In genomic region chr10:79038841-79039201, GRCh38 we compare ENCODE assay signal across 1 cellular context.
TF ChIP-seq lines count a peak whose summit lies in the region.

No MANE protein-coding gene starts in this region.

TF ChIP-seq in K562, 482 proteins besides CTCF, POLR2A, EP300 and RAD21 (continued from another document and continues in another):
- TF ChIP-seq, protein P1, sequence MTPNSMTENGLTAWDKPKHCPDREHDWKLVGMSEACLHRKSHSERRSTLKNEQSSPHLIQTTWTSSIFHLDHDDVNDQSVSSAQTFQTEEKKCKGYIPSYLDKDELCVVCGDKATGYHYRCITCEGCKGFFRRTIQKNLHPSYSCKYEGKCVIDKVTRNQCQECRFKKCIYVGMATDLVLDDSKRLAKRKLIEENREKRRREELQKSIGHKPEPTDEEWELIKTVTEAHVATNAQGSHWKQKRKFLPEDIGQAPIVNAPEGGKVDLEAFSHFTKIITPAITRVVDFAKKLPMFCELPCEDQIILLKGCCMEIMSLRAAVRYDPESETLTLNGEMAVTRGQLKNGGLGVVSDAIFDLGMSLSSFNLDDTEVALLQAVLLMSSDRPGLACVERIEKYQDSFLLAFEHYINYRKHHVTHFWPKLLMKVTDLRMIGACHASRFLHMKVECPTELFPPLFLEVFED (CRISPR knock-in tag; conservative IDR thresholded peaks at IDR 0.05) = no peak
- TF ChIP-seq POLR3A (IDR thresholded peaks at IDR 0.05; ENCODE audit: borderline replicate concordance, extremely low read depth, insufficient read depth, insufficient read length) = no peak
- no peak for TF ChIP-seq THRAP3 (IDR thresholded peaks at IDR 0.05; ENCODE audit: borderline replicate concordance)
- TF ChIP-seq SMARCA4 (IDR thresholded peaks at IDR 0.05) = peak; percentile 34; the same call in 1 of the 2 replicates
- no peak for TF ChIP-seq NFE2 (IDR thresholded peaks at IDR 0.05; ENCODE audit: low read depth)
- TF ChIP-seq DPF2 (IDR thresholded peaks at IDR 0.05) = peak; percentile 61; the same call in 1 of the 2 replicates
- TF ChIP-seq CLOCK (CRISPR knock-in tag; IDR thresholded peaks at IDR 0.05; ENCODE audit: borderline replicate concordance) = no peak
- TF ChIP-seq ETV6 (IDR thresholded peaks at IDR 0.05; ENCODE audit: borderline replicate concordance in 1 of 2, low read depth in 2 of 2, low read length in 1 of 2) = no peak
- TF ChIP-seq ETV6 (CRISPR knock-in tag; IDR thresholded peaks at IDR 0.05; ENCODE audit: borderline replicate concordance) = no peak
- TF ChIP-seq ZNF436 (CRISPR knock-in tag; IDR thresholded peaks at IDR 0.05) = no peak
- TF ChIP-seq BMI1 (IDR thresholded peaks at IDR 0.05; ENCODE audit: low read length) = no peak
- TF ChIP-seq, protein P2, sequence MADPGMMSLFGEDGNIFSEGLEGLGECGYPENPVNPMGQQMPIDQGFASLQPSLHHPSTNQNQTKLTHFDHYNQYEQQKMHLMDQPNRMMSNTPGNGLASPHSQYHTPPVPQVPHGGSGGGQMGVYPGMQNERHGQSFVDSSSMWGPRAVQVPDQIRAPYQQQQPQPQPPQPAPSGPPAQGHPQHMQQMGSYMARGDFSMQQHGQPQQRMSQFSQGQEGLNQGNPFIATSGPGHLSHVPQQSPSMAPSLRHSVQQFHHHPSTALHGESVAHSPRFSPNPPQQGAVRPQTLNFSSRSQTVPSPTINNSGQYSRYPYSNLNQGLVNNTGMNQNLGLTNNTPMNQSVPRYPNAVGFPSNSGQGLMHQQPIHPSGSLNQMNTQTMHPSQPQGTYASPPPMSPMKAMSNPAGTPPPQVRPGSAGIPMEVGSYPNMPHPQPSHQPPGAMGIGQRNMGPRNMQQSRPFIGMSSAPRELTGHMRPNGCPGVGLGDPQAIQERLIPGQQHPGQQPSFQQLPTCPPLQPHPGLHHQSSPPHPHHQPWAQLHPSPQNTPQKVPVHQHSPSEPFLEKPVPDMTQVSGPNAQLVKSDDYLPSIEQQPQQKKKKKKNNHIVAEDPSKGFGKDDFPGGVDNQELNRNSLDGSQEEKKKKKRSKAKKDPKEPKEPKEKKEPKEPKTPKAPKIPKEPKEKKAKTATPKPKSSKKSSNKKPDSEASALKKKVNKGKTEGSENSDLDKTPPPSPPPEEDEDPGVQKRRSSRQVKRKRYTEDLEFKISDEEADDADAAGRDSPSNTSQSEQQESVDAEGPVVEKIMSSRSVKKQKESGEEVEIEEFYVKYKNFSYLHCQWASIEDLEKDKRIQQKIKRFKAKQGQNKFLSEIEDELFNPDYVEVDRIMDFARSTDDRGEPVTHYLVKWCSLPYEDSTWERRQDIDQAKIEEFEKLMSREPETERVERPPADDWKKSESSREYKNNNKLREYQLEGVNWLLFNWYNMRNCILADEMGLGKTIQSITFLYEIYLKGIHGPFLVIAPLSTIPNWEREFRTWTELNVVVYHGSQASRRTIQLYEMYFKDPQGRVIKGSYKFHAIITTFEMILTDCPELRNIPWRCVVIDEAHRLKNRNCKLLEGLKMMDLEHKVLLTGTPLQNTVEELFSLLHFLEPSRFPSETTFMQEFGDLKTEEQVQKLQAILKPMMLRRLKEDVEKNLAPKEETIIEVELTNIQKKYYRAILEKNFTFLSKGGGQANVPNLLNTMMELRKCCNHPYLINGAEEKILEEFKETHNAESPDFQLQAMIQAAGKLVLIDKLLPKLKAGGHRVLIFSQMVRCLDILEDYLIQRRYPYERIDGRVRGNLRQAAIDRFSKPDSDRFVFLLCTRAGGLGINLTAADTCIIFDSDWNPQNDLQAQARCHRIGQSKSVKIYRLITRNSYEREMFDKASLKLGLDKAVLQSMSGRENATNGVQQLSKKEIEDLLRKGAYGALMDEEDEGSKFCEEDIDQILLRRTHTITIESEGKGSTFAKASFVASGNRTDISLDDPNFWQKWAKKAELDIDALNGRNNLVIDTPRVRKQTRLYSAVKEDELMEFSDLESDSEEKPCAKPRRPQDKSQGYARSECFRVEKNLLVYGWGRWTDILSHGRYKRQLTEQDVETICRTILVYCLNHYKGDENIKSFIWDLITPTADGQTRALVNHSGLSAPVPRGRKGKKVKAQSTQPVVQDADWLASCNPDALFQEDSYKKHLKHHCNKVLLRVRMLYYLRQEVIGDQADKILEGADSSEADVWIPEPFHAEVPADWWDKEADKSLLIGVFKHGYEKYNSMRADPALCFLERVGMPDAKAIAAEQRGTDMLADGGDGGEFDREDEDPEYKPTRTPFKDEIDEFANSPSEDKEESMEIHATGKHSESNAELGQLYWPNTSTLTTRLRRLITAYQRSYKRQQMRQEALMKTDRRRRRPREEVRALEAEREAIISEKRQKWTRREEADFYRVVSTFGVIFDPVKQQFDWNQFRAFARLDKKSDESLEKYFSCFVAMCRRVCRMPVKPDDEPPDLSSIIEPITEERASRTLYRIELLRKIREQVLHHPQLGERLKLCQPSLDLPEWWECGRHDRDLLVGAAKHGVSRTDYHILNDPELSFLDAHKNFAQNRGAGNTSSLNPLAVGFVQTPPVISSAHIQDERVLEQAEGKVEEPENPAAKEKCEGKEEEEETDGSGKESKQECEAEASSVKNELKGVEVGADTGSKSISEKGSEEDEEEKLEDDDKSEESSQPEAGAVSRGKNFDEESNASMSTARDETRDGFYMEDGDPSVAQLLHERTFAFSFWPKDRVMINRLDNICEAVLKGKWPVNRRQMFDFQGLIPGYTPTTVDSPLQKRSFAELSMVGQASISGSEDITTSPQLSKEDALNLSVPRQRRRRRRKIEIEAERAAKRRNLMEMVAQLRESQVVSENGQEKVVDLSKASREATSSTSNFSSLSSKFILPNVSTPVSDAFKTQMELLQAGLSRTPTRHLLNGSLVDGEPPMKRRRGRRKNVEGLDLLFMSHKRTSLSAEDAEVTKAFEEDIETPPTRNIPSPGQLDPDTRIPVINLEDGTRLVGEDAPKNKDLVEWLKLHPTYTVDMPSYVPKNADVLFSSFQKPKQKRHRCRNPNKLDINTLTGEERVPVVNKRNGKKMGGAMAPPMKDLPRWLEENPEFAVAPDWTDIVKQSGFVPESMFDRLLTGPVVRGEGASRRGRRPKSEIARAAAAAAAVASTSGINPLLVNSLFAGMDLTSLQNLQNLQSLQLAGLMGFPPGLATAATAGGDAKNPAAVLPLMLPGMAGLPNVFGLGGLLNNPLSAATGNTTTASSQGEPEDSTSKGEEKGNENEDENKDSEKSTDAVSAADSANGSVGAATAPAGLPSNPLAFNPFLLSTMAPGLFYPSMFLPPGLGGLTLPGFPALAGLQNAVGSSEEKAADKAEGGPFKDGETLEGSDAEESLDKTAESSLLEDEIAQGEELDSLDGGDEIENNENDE (IDR thresholded peaks at IDR 0.05; ENCODE audit: low read depth, low read length) = no peak
- TF ChIP-seq, protein P3, sequence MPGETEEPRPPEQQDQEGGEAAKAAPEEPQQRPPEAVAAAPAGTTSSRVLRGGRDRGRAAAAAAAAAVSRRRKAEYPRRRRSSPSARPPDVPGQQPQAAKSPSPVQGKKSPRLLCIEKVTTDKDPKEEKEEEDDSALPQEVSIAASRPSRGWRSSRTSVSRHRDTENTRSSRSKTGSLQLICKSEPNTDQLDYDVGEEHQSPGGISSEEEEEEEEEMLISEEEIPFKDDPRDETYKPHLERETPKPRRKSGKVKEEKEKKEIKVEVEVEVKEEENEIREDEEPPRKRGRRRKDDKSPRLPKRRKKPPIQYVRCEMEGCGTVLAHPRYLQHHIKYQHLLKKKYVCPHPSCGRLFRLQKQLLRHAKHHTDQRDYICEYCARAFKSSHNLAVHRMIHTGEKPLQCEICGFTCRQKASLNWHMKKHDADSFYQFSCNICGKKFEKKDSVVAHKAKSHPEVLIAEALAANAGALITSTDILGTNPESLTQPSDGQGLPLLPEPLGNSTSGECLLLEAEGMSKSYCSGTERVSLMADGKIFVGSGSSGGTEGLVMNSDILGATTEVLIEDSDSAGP (CRISPR knock-in tag; IDR thresholded peaks at IDR 0.05) = no peak
- no peak for TF ChIP-seq JUNB (CRISPR knock-in tag; conservative IDR thresholded peaks at IDR 0.05)
- TF ChIP-seq PPARD (CRISPR knock-in tag; IDR thresholded peaks at IDR 0.05) = no peak
- no peak for TF ChIP-seq AFF1 (IDR thresholded peaks at IDR 0.05; ENCODE audit: low read depth in 1 of 2, partially characterized antibody in 2 of 2)
- no peak for TF ChIP-seq NCOA1 (IDR thresholded peaks at IDR 0.05; ENCODE audit: low read depth)
- no peak for TF ChIP-seq TCF15 (CRISPR knock-in tag; IDR thresholded peaks at IDR 0.05)
- TF ChIP-seq POLR2AphosphoS2 (IDR thresholded peaks at IDR 0.05; ENCODE audit: low read length) = no peak
- no peak for TF ChIP-seq BRD4 (IDR thresholded peaks at IDR 0.05)
- TF ChIP-seq ASH1L (IDR thresholded peaks at IDR 0.05; ENCODE audit: borderline replicate concordance, low read depth, partially characterized antibody) = no peak
- no peak for TF ChIP-seq GTF2B (IDR thresholded peaks at IDR 0.05; ENCODE audit: extremely low read depth, insufficient read length)
- TF ChIP-seq, protein P4, sequence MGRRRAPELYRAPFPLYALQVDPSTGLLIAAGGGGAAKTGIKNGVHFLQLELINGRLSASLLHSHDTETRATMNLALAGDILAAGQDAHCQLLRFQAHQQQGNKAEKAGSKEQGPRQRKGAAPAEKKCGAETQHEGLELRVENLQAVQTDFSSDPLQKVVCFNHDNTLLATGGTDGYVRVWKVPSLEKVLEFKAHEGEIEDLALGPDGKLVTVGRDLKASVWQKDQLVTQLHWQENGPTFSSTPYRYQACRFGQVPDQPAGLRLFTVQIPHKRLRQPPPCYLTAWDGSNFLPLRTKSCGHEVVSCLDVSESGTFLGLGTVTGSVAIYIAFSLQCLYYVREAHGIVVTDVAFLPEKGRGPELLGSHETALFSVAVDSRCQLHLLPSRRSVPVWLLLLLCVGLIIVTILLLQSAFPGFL (CRISPR knock-in tag; IDR thresholded peaks at IDR 0.05) = no peak
- no peak for TF ChIP-seq KLF13 (tag; IDR thresholded peaks at IDR 0.05; ENCODE audit: borderline replicate concordance, low read depth)
- no peak for TF ChIP-seq GTF2F1 (IDR thresholded peaks at IDR 0.05; ENCODE audit: low read depth, low read length)
- no peak for TF ChIP-seq MTF1 (CRISPR knock-in tag; IDR thresholded peaks at IDR 0.05; ENCODE audit: borderline replicate concordance)
- TF ChIP-seq ZNF75A (CRISPR knock-in tag; IDR thresholded peaks at IDR 0.05) = no peak
- TF ChIP-seq ZFPM2 (CRISPR knock-in tag; IDR thresholded peaks at IDR 0.05) = no peak
- TF ChIP-seq, protein P5, sequence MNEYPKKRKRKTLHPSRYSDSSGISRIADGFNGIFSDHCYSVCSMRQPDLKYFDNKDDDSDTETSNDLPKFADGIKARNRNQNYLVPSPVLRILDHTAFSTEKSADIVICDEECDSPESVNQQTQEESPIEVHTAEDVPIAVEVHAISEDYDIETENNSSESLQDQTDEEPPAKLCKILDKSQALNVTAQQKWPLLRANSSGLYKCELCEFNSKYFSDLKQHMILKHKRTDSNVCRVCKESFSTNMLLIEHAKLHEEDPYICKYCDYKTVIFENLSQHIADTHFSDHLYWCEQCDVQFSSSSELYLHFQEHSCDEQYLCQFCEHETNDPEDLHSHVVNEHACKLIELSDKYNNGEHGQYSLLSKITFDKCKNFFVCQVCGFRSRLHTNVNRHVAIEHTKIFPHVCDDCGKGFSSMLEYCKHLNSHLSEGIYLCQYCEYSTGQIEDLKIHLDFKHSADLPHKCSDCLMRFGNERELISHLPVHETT (CRISPR knock-in tag; conservative IDR thresholded peaks at IDR 0.05 in 1 of 2, IDR thresholded peaks at IDR 0.05 in 1 of 2) = no peak
